Comparison of ENCODE assay signal across 27 cellular contexts in genomic region chr13:111117289-111117688, GRCh38. TPM values are rescaled to one million over a fixed set of nuclear protein-coding genes. Genes with fewer than 3 reads are reported as not detected.
DNase-seq lines count a peak whose midpoint lies in the region; ATAC-seq and TF ChIP-seq lines count a peak whose summit lies in the region.
"Had no signal": no experiment of that assay in that cellular context is flagged by ENCODE, and none has a peak within 500 bp of the region (broad histone marks: within the 10 kb centered on the region; RNA-seq: fewer than 3 reads in every experiment).

No MANE protein-coding gene starts in this region.

- ATAC-seq in natural killer cell, result no peak
- no peak for ATAC-seq in natural killer cell treated with Interleukin-12 subunit alpha and Interleukin-12 subunit beta and Interleukin-15 and Interleukin-18, amount 100 ng/mL, for 72 hours
- ATAC-seq: A549; gastroesophageal sphincter; naive thymus-derived CD4-positive, alpha-beta T cell; PC-3 had no signal

- H3K4me3 Mint-ChIP-seq in natural killer cell, result peak overlapping the region; percentile 42
- no peak overlapping the region for H3K4me3 Mint-ChIP-seq in natural killer cell treated with Interleukin-12 subunit alpha and Interleukin-12 subunit beta and Interleukin-15 and Interleukin-18, amount 100 ng/mL, for 72 hours
- peak overlapping the region; percentile 27 for H3K4me3 Mint-ChIP-seq in progenitor cell of endocrine pancreas (ENCODE audit: low read depth)
- H3K4me3 Mint-ChIP-seq: activated CD4-positive, alpha-beta memory T cell treated with anti-CD3 and anti-CD28 coated beads, Interleukin-2, amount 10 ng/mL, durations not matched to agents 7 days and 5 days; dendritic cell treated with granulocyte-macrophage colony-stimulating factor and Interleukin-4, amounts not matched to agents 40 ng/mL and 50 ng/mL, for 4 days; memory B cell had no signal

- H3K36me3 Mint-ChIP-seq in natural killer cell (no peaks in the 10 kb centered on the region), progenitor cell of endocrine pancreas (ENCODE audit: insufficient read depth) (peaks cover 8% of the 10 kb centered on the region)
- H3K36me3 Mint-ChIP-seq in natural killer cell treated with Interleukin-12 subunit alpha and Interleukin-12 subunit beta and Interleukin-15 and Interleukin-18, amount 100 ng/mL, for 72 hours, result no peaks in the 10 kb centered on the region
- H3K36me3 Mint-ChIP-seq: memory B cell had no signal

- H3K4me1 Mint-ChIP-seq in natural killer cell, result peaks cover 5 to 13% of the 10 kb centered on the region in 2 donors
- H3K4me1 Mint-ChIP-seq in natural killer cell treated with Interleukin-12 subunit alpha and Interleukin-12 subunit beta and Interleukin-15 and Interleukin-18, amount 100 ng/mL, for 72 hours (ENCODE audit: low read depth in 2 of 2), result peaks cover 5 to 9% of the 10 kb centered on the region in 2 donors
- H3K4me1 Mint-ChIP-seq in progenitor cell of endocrine pancreas (ENCODE audit: low read depth), result peaks cover 20% of the 10 kb centered on the region

- no peak overlapping the region for H3K27ac Mint-ChIP-seq in natural killer cell
- H3K27ac Mint-ChIP-seq in natural killer cell treated with Interleukin-12 subunit alpha and Interleukin-12 subunit beta and Interleukin-15 and Interleukin-18, amount 100 ng/mL, for 72 hours, result no peak overlapping the region
- peak overlapping the region; percentile 1 for H3K27ac Mint-ChIP-seq in progenitor cell of endocrine pancreas
- H3K27ac Mint-ChIP-seq: activated CD4-positive, alpha-beta memory T cell treated with anti-CD3 and anti-CD28 coated beads, Interleukin-2, amount 10 ng/mL, durations not matched to agents 7 days and 5 days; dendritic cell treated with granulocyte-macrophage colony-stimulating factor and Interleukin-4, amounts not matched to agents 40 ng/mL and 50 ng/mL, for 4 days; memory B cell; naive thymus-derived CD4-positive, alpha-beta T cell had no signal

- TF ChIP-seq CTCF in natural killer cell (IDR thresholded peaks at IDR 0.05) (no peak), progenitor cell of endocrine pancreas (IDR thresholded peaks at IDR 0.05; ENCODE audit: unreplicated experiment) (no peak)

- intact Hi-C loops in natural killer cell (cut with micrococcal nuclease), result no loop called here

- H3K27me3 Mint-ChIP-seq in natural killer cell (ENCODE audit: low read depth in 2 of 2), result peaks cover 55 to 80% of the 10 kb centered on the region in 2 donors
- peaks cover 44 to 72% of the 10 kb centered on the region in 2 donors for H3K27me3 Mint-ChIP-seq in natural killer cell treated with Interleukin-12 subunit alpha and Interleukin-12 subunit beta and Interleukin-15 and Interleukin-18, amount 100 ng/mL, for 72 hours
- peaks cover 51% of the 10 kb centered on the region for H3K27me3 Mint-ChIP-seq in progenitor cell of endocrine pancreas

- no peaks in the 10 kb centered on the region for H3K9me3 Mint-ChIP-seq in natural killer cell
- no peaks in the 10 kb centered on the region for H3K9me3 Mint-ChIP-seq in natural killer cell treated with Interleukin-12 subunit alpha and Interleukin-12 subunit beta and Interleukin-15 and Interleukin-18, amount 100 ng/mL, for 72 hours
- H3K9me3 Mint-ChIP-seq in progenitor cell of endocrine pancreas (ENCODE audit: low read depth), result no peaks in the 10 kb centered on the region
- H3K9me3 Mint-ChIP-seq: activated CD4-positive, alpha-beta memory T cell treated with anti-CD3 and anti-CD28 coated beads, Interleukin-2, amount 10 ng/mL, durations not matched to agents 7 days and 5 days; dendritic cell treated with granulocyte-macrophage colony-stimulating factor and Interleukin-4, amounts not matched to agents 40 ng/mL and 50 ng/mL, for 4 days; memory B cell had no signal

- DNase-seq in natural killer cell (no peak), left kidney (ENCODE audit: low read depth, low spot score) (peak; percentile 59), progenitor cell of endocrine pancreas (ENCODE audit: low spot score, unreplicated experiment) (no peak), NCI-H345 (lab: John Stamatoyannopoulos, UW) (no peak), kidney glomerular epithelial cell (lab: John Stamatoyannopoulos, UW) (no peak), NCI-H1694 treated with DMSO at 0.1 percent for 48 hours (lab: John Stamatoyannopoulos, UW) (no peak)
- DNase-seq in natural killer cell treated with Interleukin-12 subunit alpha and Interleukin-12 subunit beta and Interleukin-15 and Interleukin-18, amount 100 ng/mL, for 72 hours (ENCODE audit: low spot score), result no peak
- no peak for DNase-seq in effector CD4-positive, alpha-beta T cell
- DNase-seq: activated CD4-positive, alpha-beta memory T cell treated with anti-CD3 and anti-CD28 coated beads, Interleukin-2, amount 10 ng/mL, durations not matched to agents 7 days and 5 days; activated CD4-positive, CD25-positive, alpha-beta regulatory T cell; activated effector memory CD4-positive, alpha-beta T cell treated with Interleukin-2 at 50 U/mL for 16 hours; Calu3; kidney; naive thymus-derived CD4-positive, alpha-beta T cell; NCI-H1092; NCI-H2029; NCI-H446; PC-3; SHP77; stimulated activated CD4-positive, alpha-beta T cell treated with anti-CD3 and anti-CD28 coated beads, Interleukin-4, amount 100 ng/mL, for 24 hours; stimulated activated naive CD4-positive, alpha-beta T cell treated with Interleukin-2 at 50 U/mL for 16 hours; SW 1271; transverse colon had no signal

RNA-seq across cellular contexts. Expression of gene ARHGEF7, which starts 2.2 kb away (rescaled TPM):
- total RNA-seq in natural killer cell, result 100 to 1,000 TPM in 2 of 3 donors, 10 to 100 TPM in 1; 99.9 to 135 (median 105) TPM
- total RNA-seq in natural killer cell treated with Interleukin-12 subunit alpha and Interleukin-12 subunit beta and Interleukin-15 and Interleukin-18, amount 100 ng/mL, for 72 hours, result 10 to 100 TPM; 70.3 to 73.2 TPM
- total RNA-seq in progenitor cell of endocrine pancreas, result 84.4 and 86.5 TPM in 2 replicates
